In the genomic region with DNA sequence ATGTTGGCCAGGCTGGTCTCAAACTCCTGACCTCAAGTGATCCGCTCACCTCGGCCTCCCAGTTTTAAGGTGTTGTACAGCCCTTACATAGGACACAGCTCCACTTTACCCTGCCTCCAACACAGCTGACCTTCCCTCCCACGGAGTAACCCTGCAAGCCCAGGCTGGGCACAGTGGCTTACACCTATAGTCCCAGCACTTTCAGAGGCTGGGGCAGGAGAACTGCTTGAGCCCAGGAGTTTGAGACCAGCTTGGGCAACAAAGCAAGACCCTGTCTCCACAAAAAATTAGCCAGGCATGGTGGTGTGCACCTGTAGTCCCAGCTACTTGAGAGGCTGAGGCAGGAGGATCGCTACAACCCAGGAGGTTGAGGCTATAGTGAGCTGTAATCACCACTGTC, we compare ENCODE assay signal across 6 cellular contexts. TPM values are rescaled to one million over a fixed set of nuclear protein-coding genes. Genes with fewer than 3 reads are reported as not detected.
DNase-seq lines count a peak whose midpoint lies in the region; ATAC-seq and TF ChIP-seq lines count a peak whose summit lies in the region.
"Not testable (repeated sequence)": the region's sequence is repeated elsewhere in the genome, so short reads cannot be mapped to it uniquely, and the experiment has no call there.

No MANE protein-coding gene starts in this region.

- H3K27me3 ChIP-seq in CD4-positive, CD25-positive, alpha-beta regulatory T cell (ENCODE audit: control insufficient read depth, insufficient read depth, low read length): not testable (repeated sequence)

- not testable (repeated sequence) for DNase-seq in CD4-positive, CD25-positive, alpha-beta regulatory T cell; activated naive CD4-positive, alpha-beta T cell treated with anti-CD3 and anti-CD28 coated beads for 36 hours; MCF 10A (ENCODE audit: unreplicated experiment); stimulated activated naive CD8-positive, alpha-beta T cell treated with anti-CD3 and anti-CD28 coated beads, Interleukin-15, amount 100 ng/mL, for 72 hours
- DNase-seq in WTC11 (ENCODE audit: low spot score): peak; percentile 6
- DNase-seq in mesenteric fat pad (ENCODE audit: low spot score): peak; percentile 59

- not testable (repeated sequence) for BruUV-seq in MCF 10A (replicated peaks; lab: Mats Ljungman, UMichigan)

- H3K27me3 Mint-ChIP-seq in CD4-positive, CD25-positive, alpha-beta regulatory T cell; WTC11 (ENCODE audit: low read depth); activated naive CD4-positive, alpha-beta T cell treated with anti-CD3 and anti-CD28 coated beads for 36 hours (ENCODE audit: low read depth); MCF 10A (ENCODE audit: insufficient read depth, unreplicated experiment); stimulated activated naive CD8-positive, alpha-beta T cell treated with anti-CD3 and anti-CD28 coated beads, Interleukin-15, amount 100 ng/mL, for 72 hours: not testable (repeated sequence)

- peaks cover 52% of the 10 kb centered on the region for H3K4me1 ChIP-seq in CD4-positive, CD25-positive, alpha-beta regulatory T cell (ENCODE audit: control insufficient read depth, insufficient read depth, low read length, poor library complexity, severe bottlenecking)

- not testable (repeated sequence) for H3K9me3 ChIP-seq in CD4-positive, CD25-positive, alpha-beta regulatory T cell (ENCODE audit: control insufficient read depth in 2 of 2, low read length in 2 of 2)

- intact Hi-C loops in activated naive CD4-positive, alpha-beta T cell treated with anti-CD3 and anti-CD28 coated beads for 36 hours (cut with micrococcal nuclease); MCF 10A (cut with micrococcal nuclease): not testable (repeated sequence)

- H3K9me3 Mint-ChIP-seq in CD4-positive, CD25-positive, alpha-beta regulatory T cell; WTC11; activated naive CD4-positive, alpha-beta T cell treated with anti-CD3 and anti-CD28 coated beads for 36 hours; MCF 10A (ENCODE audit: unreplicated experiment); stimulated activated naive CD8-positive, alpha-beta T cell treated with anti-CD3 and anti-CD28 coated beads, Interleukin-15, amount 100 ng/mL, for 72 hours: not testable (repeated sequence)

- not testable (repeated sequence) for H3K36me3 Mint-ChIP-seq in CD4-positive, CD25-positive, alpha-beta regulatory T cell; WTC11; activated naive CD4-positive, alpha-beta T cell treated with anti-CD3 and anti-CD28 coated beads for 36 hours (ENCODE audit: low read depth)
- H3K36me3 Mint-ChIP-seq in MCF 10A (ENCODE audit: insufficient read depth, unreplicated experiment): peaks cover 16% of the 10 kb centered on the region

- peak overlapping the region in 2 of 3 donors; percentile 79 to 97 for H3K27ac Mint-ChIP-seq in CD4-positive, CD25-positive, alpha-beta regulatory T cell
- H3K27ac Mint-ChIP-seq in WTC11; stimulated activated naive CD8-positive, alpha-beta T cell treated with anti-CD3 and anti-CD28 coated beads, Interleukin-15, amount 100 ng/mL, for 72 hours: not testable (repeated sequence)
- H3K27ac Mint-ChIP-seq in activated naive CD4-positive, alpha-beta T cell treated with anti-CD3 and anti-CD28 coated beads for 36 hours: peak overlapping the region; percentile 82
- H3K27ac Mint-ChIP-seq in MCF 10A (ENCODE audit: low read depth, unreplicated experiment): peak overlapping the region; percentile 27

- peak overlapping the region in 2 of 4 donors; percentile 54 to 82 for H3K4me3 Mint-ChIP-seq in CD4-positive, CD25-positive, alpha-beta regulatory T cell
- H3K4me3 Mint-ChIP-seq in WTC11; activated naive CD4-positive, alpha-beta T cell treated with anti-CD3 and anti-CD28 coated beads for 36 hours; MCF 10A (ENCODE audit: unreplicated experiment): not testable (repeated sequence)
- H3K4me3 Mint-ChIP-seq in stimulated activated naive CD8-positive, alpha-beta T cell treated with anti-CD3 and anti-CD28 coated beads, Interleukin-15, amount 100 ng/mL, for 72 hours: peak overlapping the region; percentile 12 to 29

- TF ChIP-seq CTCF in WTC11 (IDR thresholded peaks at IDR 0.05); MCF 10A (IDR thresholded peaks at IDR 0.05; ENCODE audit: unreplicated experiment): not testable (repeated sequence)

- CTCF ChIA-PET in WTC11 (lab: Charles Lee) (interaction anchor here (0.8 kb wide), 1 partner anchor 101 kb away, joined by 3 read pairs; no protein-coding TSS in a partner anchor), MCF 10A (lab: Yijun Ruan, JAX) (interaction anchor here (0.6 to 1.8 kb wide), 6 partner anchors 10 to 140 kb away, joined by 3 to 8 read pairs (median 4); no protein-coding TSS in a partner anchor)
- CTCF ChIA-PET in activated naive CD4-positive, alpha-beta T cell treated with anti-CD3 and anti-CD28 coated beads for 36 hours (lab: Charles Lee): interaction anchor here (0.6 to 4.1 kb wide), 7 partner anchors 33 to 766 kb away, joined by 3 to 40 read pairs (median 4); partner anchors contain the start of gene PPM1M

- peaks cover 23 to 65% (median 39%) of the 10 kb centered on the region in 4 donors for H3K4me1 Mint-ChIP-seq in CD4-positive, CD25-positive, alpha-beta regulatory T cell
- peaks cover 12% of the 10 kb centered on the region for H3K4me1 Mint-ChIP-seq in WTC11
- peaks cover 62% of the 10 kb centered on the region for H3K4me1 Mint-ChIP-seq in activated naive CD4-positive, alpha-beta T cell treated with anti-CD3 and anti-CD28 coated beads for 36 hours (ENCODE audit: low read depth)
- H3K4me1 Mint-ChIP-seq in MCF 10A (ENCODE audit: insufficient read depth, unreplicated experiment): peaks cover 18% of the 10 kb centered on the region
- H3K4me1 Mint-ChIP-seq in stimulated activated naive CD8-positive, alpha-beta T cell treated with anti-CD3 and anti-CD28 coated beads, Interleukin-15, amount 100 ng/mL, for 72 hours: peaks cover 78% of the 10 kb centered on the region

- H3K4me3 ChIP-seq in CD4-positive, CD25-positive, alpha-beta regulatory T cell (ENCODE audit: low read depth, low read length): not testable (repeated sequence)

- H3K36me3 ChIP-seq in CD4-positive, CD25-positive, alpha-beta regulatory T cell (ENCODE audit: control insufficient read depth, insufficient read depth, low read length): not testable (repeated sequence)

- H3K27ac ChIP-seq in CD4-positive, CD25-positive, alpha-beta regulatory T cell (ENCODE audit: insufficient read depth, low read length, poor library complexity, severe bottlenecking): peak overlapping the region; percentile 70

- POLR2A ChIA-PET in WTC11 (lab: Charles Lee) (interaction anchor here (0.6 kb wide), 2 partner anchors 48 to 247 kb away, joined by 3 read pairs; no protein-coding TSS in a partner anchor), MCF 10A (lab: Yijun Ruan, JAX) (interaction anchor here (0.7 to 1.1 kb wide), 4 partner anchors 16 to 1215 kb away, joined by 3 read pairs; no protein-coding TSS in a partner anchor)

- not testable (repeated sequence) for ATAC-seq in CD4-positive, CD25-positive, alpha-beta regulatory T cell (ENCODE audit: low read depth in 2 of 2); WTC11; stimulated activated naive CD8-positive, alpha-beta T cell treated with anti-CD3 and anti-CD28 coated beads, Interleukin-15, amount 100 ng/mL, for 72 hours

RNA-seq across cellular contexts. Expression of gene GLYCTK, which starts 3.6 kb away (rescaled TPM):
- total RNA-seq in CD4-positive, CD25-positive, alpha-beta regulatory T cell: 41.8 TPM
- polyA plus RNA-seq in CD4-positive, CD25-positive, alpha-beta regulatory T cell: 10 to 100 TPM; 11.1 to 17.9 (median 13.1) TPM
- total RNA-seq in WTC11 (2021): 5.8 to 8.7 TPM (median 6.2 TPM) in 3 replicates
- total RNA-seq in activated naive CD4-positive, alpha-beta T cell treated with anti-CD3 and anti-CD28 coated beads for 36 hours: 10 to 100 TPM; 25.9 to 27.7 TPM
- 17.6 and 20.5 TPM in 2 replicates for total RNA-seq in MCF 10A (2022)
- 14.1 TPM for total RNA-seq in mesenteric fat pad

RNA-seq across cellular contexts. Expression of gene WDR82, which starts 5.6 kb away (rescaled TPM):
- total RNA-seq in CD4-positive, CD25-positive, alpha-beta regulatory T cell: 116 TPM
- 100 to 1,000 TPM in 2 of 4 donors, 10 to 100 TPM in 2; 85.9 to 111 (median 103) TPM for polyA plus RNA-seq in CD4-positive, CD25-positive, alpha-beta regulatory T cell
- total RNA-seq in WTC11 (2021) (64.6 to 69.7 TPM (median 64.9 TPM) in 3 replicates), MCF 10A (2022) (60.7 and 62.5 TPM in 2 replicates), mesenteric fat pad (52.7 TPM)
- total RNA-seq in activated naive CD4-positive, alpha-beta T cell treated with anti-CD3 and anti-CD28 coated beads for 36 hours: 100 to 1,000 TPM; 176 to 177 TPM

RNA-seq across cellular contexts. Expression of gene DNAH1, which starts 32.1 kb away (rescaled TPM):
- 59.8 TPM for total RNA-seq in CD4-positive, CD25-positive, alpha-beta regulatory T cell
- 1 to 10 TPM in 1 of 4 donors, under 1 TPM in 3; 0.39 to 1.1 (median 0.58) TPM for polyA plus RNA-seq in CD4-positive, CD25-positive, alpha-beta regulatory T cell
- total RNA-seq in WTC11 (2021) (1.5 to 3.7 TPM (median 2.8 TPM) in 3 replicates), MCF 10A (2022) (3.0 and 7.6 TPM in 2 replicates), mesenteric fat pad (9.9 TPM)
- 1 to 10 TPM; 9.4 TPM for total RNA-seq in activated naive CD4-positive, alpha-beta T cell treated with anti-CD3 and anti-CD28 coated beads for 36 hours

RNA-seq across cellular contexts. Expression of gene PPM1M, which starts 38.5 kb away (rescaled TPM):
- 80.7 TPM for total RNA-seq in CD4-positive, CD25-positive, alpha-beta regulatory T cell
- polyA plus RNA-seq in CD4-positive, CD25-positive, alpha-beta regulatory T cell: 100 to 1,000 TPM in 1 of 4 donors, 10 to 100 TPM in 3; 55.5 to 104 (median 74.9) TPM
- total RNA-seq in WTC11 (2021) (5.1 to 7.0 TPM (median 6.0 TPM) in 3 replicates), MCF 10A (2022) (10.4 and 14.0 TPM in 2 replicates), mesenteric fat pad (26.8 TPM)
- 100 to 1,000 TPM; 107 to 108 TPM for total RNA-seq in activated naive CD4-positive, alpha-beta T cell treated with anti-CD3 and anti-CD28 coated beads for 36 hours

RNA-seq across cellular contexts. Expression of gene TWF2, which starts 45.1 kb away (rescaled TPM):
- 62.4 TPM for total RNA-seq in CD4-positive, CD25-positive, alpha-beta regulatory T cell
- 100 to 1,000 TPM; 116 to 142 (median 131) TPM for polyA plus RNA-seq in CD4-positive, CD25-positive, alpha-beta regulatory T cell
- total RNA-seq in WTC11 (2021) (60.8 to 71.1 TPM (median 66.3 TPM) in 3 replicates), MCF 10A (2022) (30.5 and 47.0 TPM in 2 replicates), mesenteric fat pad (52.4 TPM)
- total RNA-seq in activated naive CD4-positive, alpha-beta T cell treated with anti-CD3 and anti-CD28 coated beads for 36 hours: 10 to 100 TPM; 89.1 to 91.3 TPM
